In the genomic region with DNA sequence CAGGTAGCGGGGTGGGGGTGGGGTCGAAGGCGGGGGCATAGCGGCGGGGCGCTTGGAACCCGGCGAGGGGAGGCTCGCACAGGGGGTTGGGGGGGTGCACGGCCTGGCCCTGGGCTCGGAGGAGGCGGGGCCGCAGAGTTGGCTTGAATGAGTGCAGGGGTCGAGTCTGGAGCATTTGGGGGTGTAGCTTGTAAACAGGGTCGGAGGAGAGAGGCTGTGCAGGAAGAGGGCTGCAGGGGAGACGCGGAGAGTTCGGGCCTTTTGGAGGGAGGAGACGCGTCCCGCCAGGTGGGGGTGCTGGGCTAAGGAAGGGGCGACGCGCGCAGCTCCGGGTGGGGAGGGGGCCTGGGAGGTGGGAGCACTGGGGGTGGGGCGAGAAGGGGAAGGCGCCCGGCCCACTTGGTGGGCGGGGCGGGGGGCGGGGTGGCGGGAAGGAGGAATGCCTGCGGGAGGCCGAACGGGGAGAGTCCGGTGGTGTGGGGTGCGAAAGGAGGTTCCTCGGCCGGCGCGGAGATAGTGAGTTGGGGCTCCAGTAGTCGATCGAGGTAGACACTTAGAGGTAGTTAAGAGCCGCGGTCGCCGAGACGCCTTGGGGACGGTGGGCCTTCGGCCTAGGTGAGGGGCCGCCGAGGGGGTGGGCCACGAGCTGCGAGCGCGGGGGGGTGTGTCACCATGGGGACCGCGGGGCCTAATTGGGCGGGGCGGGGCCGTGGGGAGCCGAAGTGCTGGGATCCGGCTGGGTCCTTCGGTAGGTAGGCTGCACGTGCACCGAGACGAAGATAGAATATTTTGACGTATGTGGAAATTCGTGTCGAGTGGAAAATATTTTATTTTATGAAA, we compare ENCODE assay signal across 8 cellular contexts. TPM values are rescaled to one million over a fixed set of nuclear protein-coding genes. Genes with fewer than 3 reads are reported as not detected.
DNase-seq lines count a peak whose midpoint lies in the region; TF ChIP-seq lines count a peak whose summit lies in the region.

No MANE protein-coding gene starts in this region.

- CTCF ChIA-PET in CD8-positive, alpha-beta memory T cell (lab: Charles Lee): interaction anchor here (1.0 to 3.1 kb wide), 4 partner anchors 16 to 321 kb away, joined by 3 to 19 read pairs (median 3); no protein-coding TSS in a partner anchor

- H3K27me3 ChIP-seq in CD8-positive, alpha-beta memory T cell (ENCODE audit: insufficient read depth, low read length, poor library complexity, severe bottlenecking): no peaks in the 10 kb centered on the region
- H3K27me3 ChIP-seq in NT2/D1 (ENCODE audit: insufficient read depth, insufficient read length) (no peaks in the 10 kb centered on the region), muscle layer of duodenum (ENCODE audit: low read depth, low read length) (no peaks in the 10 kb centered on the region)

- no peaks in the 10 kb centered on the region for H3K9me3 ChIP-seq in CD8-positive, alpha-beta memory T cell (ENCODE audit: low read length)
- H3K9me3 ChIP-seq in NT2/D1 (ENCODE audit: insufficient read depth, low read length) (no peaks in the 10 kb centered on the region), muscle layer of duodenum (ENCODE audit: control insufficient read depth in 1 of 2, low read length in 2 of 2) (no peaks in the 10 kb centered on the region)

- DNase-seq in CD8-positive, alpha-beta memory T cell: peak; percentile 61 to 78 (median 66)
- peak; percentile 86 for DNase-seq in GM20000 (ENCODE audit: low spot score)
- DNase-seq in HS-5 (ENCODE audit: low read depth): peak; percentile 31
- DNase-seq in NT2/D1 (ENCODE audit: low read depth, low spot score): peak; percentile 50
- DNase-seq in activated T-cell treated with anti-CD3 and anti-CD28 coated beads for 48 hours (ENCODE audit: low read depth): peak; percentile 61
- peak; percentile 83 to 84 for DNase-seq in erythroblast (lab: John Stamatoyannopoulos, UW)
- DNase-seq in stimulated activated CD8-positive, alpha-beta memory T cell treated with anti-CD3 and anti-CD28 coated beads, Interleukin-7, amount 100 ng/mL, for 24 hours (ENCODE audit: low read depth): peak; percentile 38

- peaks cover 15 to 41% (median 17%) of the 10 kb centered on the region in 3 donors for H3K4me1 Mint-ChIP-seq in CD8-positive, alpha-beta memory T cell

- peak overlapping the region; percentile 83 to 97 (median 91) for H3K27ac Mint-ChIP-seq in CD8-positive, alpha-beta memory T cell

- no peaks in the 10 kb centered on the region for H3K9me3 Mint-ChIP-seq in CD8-positive, alpha-beta memory T cell

- TF ChIP-seq POLR2A in erythroblast (IDR thresholded peaks at IDR 0.05; ENCODE audit: low read length): no peak

- no peak for TF ChIP-seq CTCF in GM20000 (IDR thresholded peaks at IDR 0.05; ENCODE audit: extremely low read depth, missing control alignments)

- peak overlapping the region; percentile 79 for H3K27ac ChIP-seq in CD8-positive, alpha-beta memory T cell (ENCODE audit: low read depth, low read length)
- peak overlapping the region; percentile 45 for H3K27ac ChIP-seq in muscle layer of duodenum (ENCODE audit: low read length)

- peak overlapping the region; percentile 89 to 95 (median 90) for H3K4me3 Mint-ChIP-seq in CD8-positive, alpha-beta memory T cell

- no peaks in the 10 kb centered on the region for H3K36me3 ChIP-seq in CD8-positive, alpha-beta memory T cell (ENCODE audit: insufficient read depth, low read length)
- H3K36me3 ChIP-seq in NT2/D1 (ENCODE audit: insufficient read depth, insufficient read length, low read length): peaks cover 21% of the 10 kb centered on the region
- H3K36me3 ChIP-seq in muscle layer of duodenum (ENCODE audit: control insufficient read depth in 1 of 2, insufficient read depth in 2 of 2, low read length in 2 of 2): no peaks in the 10 kb centered on the region

- H3K4me3 ChIP-seq in CD8-positive, alpha-beta memory T cell (ENCODE audit: low read length): peak overlapping the region; percentile 90
- H3K4me3 ChIP-seq in NT2/D1 (ENCODE audit: insufficient read length, low read depth) (peak overlapping the region; percentile 83), muscle layer of duodenum (ENCODE audit: low read depth in 1 of 2, low read length in 2 of 2) (peak overlapping the region; percentile 75 to 95)

- H3K9ac ChIP-seq in NT2/D1 (ENCODE audit: insufficient read length, low read depth): peak overlapping the region; percentile 96

- H3K4me1 ChIP-seq in CD8-positive, alpha-beta memory T cell (ENCODE audit: insufficient read depth, low read length): peaks cover 19% of the 10 kb centered on the region
- H3K4me1 ChIP-seq in NT2/D1 (ENCODE audit: insufficient read depth, insufficient read length) (no peaks in the 10 kb centered on the region), muscle layer of duodenum (ENCODE audit: control insufficient read depth in 1 of 2, insufficient read depth in 2 of 2, low read length in 2 of 2) (peaks cover 0 to 12% of the 10 kb centered on the region in 2 donors)

- H3K27me3 Mint-ChIP-seq in CD8-positive, alpha-beta memory T cell: peaks cover 0 to 2% of the 10 kb centered on the region in 2 donors

- peaks cover 0 to 5% (median 2%) of the 10 kb centered on the region in 3 donors for H3K36me3 Mint-ChIP-seq in CD8-positive, alpha-beta memory T cell

- POLR2A ChIA-PET in CD8-positive, alpha-beta memory T cell (lab: Charles Lee): interaction anchor here (0.6 to 1.4 kb wide), 3 partner anchors 17 to 116 kb away, joined by 3 to 9 read pairs (median 3); no protein-coding TSS in a partner anchor

RNA-seq across cellular contexts. Expression of a gene that starts 0.8 kb away (rescaled TPM):
- 100 to 1,000 TPM; 142 to 152 TPM for total RNA-seq in CD8-positive, alpha-beta memory T cell
- 17.6 TPM for polyA plus RNA-seq in CD8-positive, alpha-beta memory T cell

Comparison
In these comparisons a context has a peak if more than half of its experiments do, and no peak if none do; other contexts are left out.
1. Peak in every context shown above with its lines: DNase-seq, H3K4me3 ChIP-seq and H3K27ac ChIP-seq.
2. DNase-seq: peak in every context shown above with its lines; median percentile 86 in GM20000; 84 in erythroblast; 66 in CD8-positive, alpha-beta memory T cell; 61 in activated T-cell treated with anti-CD3 and anti-CD28 coated beads for 48 hours; 50 in NT2/D1; 38 in stimulated activated CD8-positive, alpha-beta memory T cell treated with anti-CD3 and anti-CD28 coated beads, Interleukin-7, amount 100 ng/mL, for 24 hours; 31 in HS-5.